ENCODE assay signal across 28 cellular contexts in the genomic region with DNA sequence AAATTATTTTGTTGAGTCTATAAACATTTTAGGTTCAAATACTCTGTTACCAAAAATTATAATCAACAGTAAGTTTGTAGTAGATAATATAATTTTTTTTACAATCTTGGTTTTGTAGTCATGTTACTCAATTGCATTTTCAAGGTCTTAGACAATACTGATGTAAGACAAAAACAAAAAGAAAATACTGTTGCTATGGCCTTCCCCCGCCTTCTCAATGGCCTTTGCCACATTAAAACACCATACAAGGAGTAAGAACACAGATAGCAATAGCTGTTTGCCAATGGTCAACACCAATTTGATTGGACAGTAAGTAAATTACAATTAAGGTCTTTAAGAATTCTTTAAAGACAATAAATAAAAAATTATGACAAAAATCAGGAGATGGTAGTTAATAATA.
"Had no signal": no experiment of that assay in that cellular context is flagged by ENCODE, and none has a peak within 500 bp of the region (broad histone marks: within the 10 kb centered on the region; RNA-seq: fewer than 3 reads in every experiment).

No MANE protein-coding gene starts in this region.

- H3K27ac ChIP-seq: adrenal gland, ascending aorta, VCaP had no signal

- H3K4me3 ChIP-seq: adrenal gland, ascending aorta had no signal

- DNase-seq: activated B cell treated with CpG ODN at 0.5 μM for 24 hours; activated CD4-positive, alpha-beta memory T cell treated with anti-CD3 and anti-CD28 coated beads for 36 hours; activated CD4-positive, alpha-beta T cell treated with anti-CD3 and anti-CD28 coated beads for 4 hours; activated CD4-positive, alpha-beta T cell treated with anti-CD3 and anti-CD28 coated beads, Interleukin-2, amount 10 ng/mL, durations not matched to agents 24 days and 14 days; activated CD4-positive, alpha-beta T cell treated with anti-CD3 and anti-CD28 coated beads, Interleukin-2, amount 50 U/mL, for 1 hour; activated CD4-positive, alpha-beta T cell treated with anti-CD3 and anti-CD28 coated beads, Interleukin-2, amount 50 U/mL, for 4 hours; activated CD4-positive, CD25-positive, alpha-beta regulatory T cell treated with anti-CD3 and anti-CD28 coated beads, Interleukin-2, amount 50 U/mL, for 72 hours; activated CD8-positive, alpha-beta memory T cell treated with anti-CD3 and anti-CD28 coated beads, Interleukin-2, amount 50 U/mL, for 4 hours; activated CD8-positive, alpha-beta T cell treated with anti-CD3 and anti-CD28 coated beads for 36 hours; activated effector memory CD4-positive, alpha-beta T cell treated with anti-CD3 and anti-CD28 coated beads, Interleukin-2, amount 50 U/mL, for 16 hours; activated gamma-delta T cell treated with Interleukin-2 at 50 U/mL for 16 hours; activated naive CD4-positive, alpha-beta T cell; activated naive CD4-positive, alpha-beta T cell treated with anti-CD3 and anti-CD28 coated beads for 36 hours; activated naive CD4-positive, alpha-beta T cell treated with anti-CD3 and anti-CD28 coated beads, Interleukin-2, amount 50 U/mL, for 16 hours; activated naive CD8-positive, alpha-beta T cell treated with anti-CD3 and anti-CD28 coated beads for 36 hours; activated T-cell treated with anti-CD3 and anti-CD28 coated beads for 4 hours; activated T-cell treated with anti-CD3 and anti-CD28 coated beads, Interleukin-2, amount 50 U/mL, for 1 hour; activated T-cell treated with anti-CD3 and anti-CD28 coated beads, Interleukin-2, amount 50 U/mL, for 4 hours; activated T-cell treated with anti-CD3 and anti-CD28 coated beads, Interleukin-2, amount 50 U/mL, for 72 hours; amygdala; anterior cingulate cortex; central memory CD4-positive, alpha-beta T cell; T-helper 1 cell; T-helper 2 cell; T-helper 9 cell had no signal

- H3K36me3 ChIP-seq: adrenal gland, ascending aorta had no signal

- H3K9me3 ChIP-seq: adrenal gland, ascending aorta had no signal

- H3K4me1 ChIP-seq: ascending aorta had no signal

- H3K27me3 ChIP-seq: adrenal gland, ascending aorta had no signal
